ENCODE assay signal across 1 cellular context in the genomic region with DNA sequence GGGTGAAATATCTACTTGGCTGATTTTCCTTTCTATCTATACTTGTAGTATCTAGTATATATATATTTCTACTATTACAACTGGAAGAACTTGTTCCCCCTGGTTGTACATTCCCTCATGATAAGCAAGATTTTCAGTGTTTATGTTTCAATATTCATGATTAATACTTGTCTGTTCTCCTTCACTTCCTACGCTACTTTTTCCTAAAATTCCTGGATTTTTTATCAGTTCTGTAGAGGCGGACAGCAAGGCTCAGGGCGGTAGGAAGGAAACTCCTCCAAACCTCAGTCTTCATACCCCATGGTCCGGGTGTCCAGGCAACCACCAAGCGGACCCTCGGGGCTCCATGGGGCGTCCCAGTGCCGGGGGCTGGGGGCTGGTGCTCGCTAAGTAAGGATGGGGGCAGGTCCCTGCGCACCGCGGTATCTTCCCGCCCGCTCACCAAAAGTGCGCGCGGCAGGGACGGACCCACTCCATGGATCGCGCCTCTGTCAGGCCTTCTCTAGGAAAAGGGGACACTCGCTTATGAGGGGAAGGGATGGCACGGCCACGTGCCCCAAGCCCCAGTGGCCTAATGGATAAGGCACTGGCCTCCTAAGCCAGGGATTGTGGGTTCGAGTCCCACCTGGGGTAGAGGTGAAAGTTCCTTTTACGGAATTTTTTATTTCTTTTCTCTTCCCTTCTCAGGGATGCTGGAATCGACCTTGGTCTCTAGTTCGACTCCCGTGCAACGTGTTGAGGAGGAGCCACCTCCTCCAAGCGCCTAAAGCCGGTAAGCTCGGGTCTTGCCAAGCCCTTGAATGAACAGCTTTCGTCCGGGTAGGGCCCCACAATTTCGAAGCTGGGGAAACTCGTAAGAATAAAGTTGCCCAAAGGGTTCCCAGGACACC.
A peak's percentile ranks its signal among the peaks of the same experiment; 100 is the strongest.
TF ChIP-seq lines count a peak whose summit lies in the region.

No MANE protein-coding gene starts in this region.

TF ChIP-seq in endothelial cell of umbilical vein, 7 proteins besides CTCF, POLR2A, EP300 and RAD21:
- peak; percentile 42 for TF ChIP-seq GATA2 (IDR thresholded peaks at IDR 0.05; ENCODE audit: insufficient read depth, insufficient read length, low read depth, low read length)
- TF ChIP-seq EZH2 (IDR thresholded peaks at IDR 0.05; ENCODE audit: borderline replicate concordance, low read depth, low read length, severe bottlenecking) = no peak
- TF ChIP-seq, protein P1, sequence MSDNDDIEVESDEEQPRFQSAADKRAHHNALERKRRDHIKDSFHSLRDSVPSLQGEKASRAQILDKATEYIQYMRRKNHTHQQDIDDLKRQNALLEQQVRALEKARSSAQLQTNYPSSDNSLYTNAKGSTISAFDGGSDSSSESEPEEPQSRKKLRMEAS (IDR thresholded peaks at IDR 0.05; ENCODE audit: insufficient read depth, insufficient read length) = peak; percentile 87
- peak; percentile 40 for TF ChIP-seq POLR2AphosphoS5 (IDR thresholded peaks at IDR 0.05; ENCODE audit: insufficient read depth, low read depth, low read length)
- TF ChIP-seq FOS (IDR thresholded peaks at IDR 0.05; ENCODE audit: borderline replicate concordance, insufficient read depth, low read length) = no peak
- peak; percentile 43 for TF ChIP-seq MYC (IDR thresholded peaks at IDR 0.05; ENCODE audit: low read depth, low read length)
- TF ChIP-seq JUN (IDR thresholded peaks at IDR 0.05; ENCODE audit: borderline replicate concordance, insufficient read depth, insufficient read length, low read depth) = no peak
